ENCODE assay signal across 9 cellular contexts in the genomic region with DNA sequence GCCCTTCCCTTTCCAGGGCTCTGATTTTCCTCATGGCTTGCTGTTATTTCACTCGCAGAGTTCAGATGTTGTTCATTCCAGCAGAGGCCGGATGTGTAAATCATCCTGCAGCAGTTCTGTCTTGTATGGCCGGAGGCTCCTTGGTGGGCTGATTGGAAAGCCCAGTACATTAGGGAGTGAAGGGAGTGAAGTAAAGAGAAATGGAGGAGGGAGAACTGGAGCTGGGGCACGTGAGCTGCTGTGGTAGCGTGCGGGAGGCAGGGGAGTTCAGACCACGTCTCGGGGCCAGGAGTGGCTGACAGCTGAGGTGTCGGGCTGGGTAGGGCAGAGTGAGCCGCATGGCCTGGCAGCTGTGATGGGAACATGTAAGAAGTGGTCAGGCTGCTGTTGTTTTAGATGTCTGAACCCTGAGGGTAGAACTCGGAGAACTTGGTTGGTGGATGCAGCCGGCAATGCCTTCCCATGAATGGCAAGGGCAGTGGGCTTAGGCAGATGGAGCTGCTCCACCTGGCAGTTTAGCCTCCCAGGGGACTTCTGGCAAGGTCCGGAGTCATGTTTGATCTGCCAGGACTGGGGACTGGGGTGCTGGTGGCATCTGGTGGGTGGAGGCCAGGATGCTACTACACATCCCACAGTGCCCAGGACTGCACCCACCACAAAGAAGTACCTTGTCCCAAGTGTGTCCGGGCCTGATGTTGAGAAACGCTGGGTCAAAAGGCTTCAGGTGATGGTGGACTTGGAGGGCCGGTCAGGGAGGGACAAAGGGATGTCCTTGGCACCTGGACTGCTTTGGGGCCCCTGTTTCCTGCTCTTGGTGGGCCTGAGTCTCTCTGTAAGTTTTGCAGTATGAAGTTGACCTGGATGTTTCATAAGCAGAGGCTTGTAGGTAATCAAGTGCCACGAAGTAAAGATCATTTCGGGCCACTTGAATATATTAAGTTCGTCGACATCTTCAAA. TPM values are rescaled to one million over a fixed set of nuclear protein-coding genes. Genes with fewer than 3 reads are reported as not detected.
DNase-seq lines count a peak whose midpoint lies in the region; ATAC-seq and TF ChIP-seq lines count a peak whose summit lies in the region.
"Had no signal": no experiment of that assay in that cellular context is flagged by ENCODE, and none has a peak within 500 bp of the region (broad histone marks: within the 10 kb centered on the region; RNA-seq: fewer than 3 reads in every experiment).

No MANE protein-coding gene starts in this region.

- DNase-seq in heart left ventricle (no peak), cardiac septum (ENCODE audit: low spot score) (no peak), dorsolateral prefrontal cortex (no peak), uterus (peak; percentile 58 to 70), CD1c-positive myeloid dendritic cell (ENCODE audit: extremely low spot score) (no peak), mucosa of gallbladder (ENCODE audit: low spot score) (no peak)
- DNase-seq in stimulated activated CD4-positive, alpha-beta T cell treated with anti-CD3 and anti-CD28 coated beads, Interleukin-15, amount 100 ng/mL, for 24 hours = no peak
- DNase-seq: NCI-H748 treated with DMSO at 0.1 percent for 48 hours had no signal

- H3K4me1 ChIP-seq in heart left ventricle (peaks cover 31 to 98% (median 83%) of the 10 kb centered on the region in 12 donors), mucosa of rectum (ENCODE audit: control insufficient read depth in 2 of 2, insufficient read depth in 2 of 2, low read length in 2 of 2) (peaks cover 26 to 33% of the 10 kb centered on the region in 2 donors), uterus (peaks cover 6 to 32% of the 10 kb centered on the region in 2 donors)

- no peaks in the 10 kb centered on the region for H3K27me3 ChIP-seq in heart left ventricle
- H3K27me3 ChIP-seq in dorsolateral prefrontal cortex = no peaks in the 10 kb centered on the region
- H3K27me3 ChIP-seq in mucosa of rectum (ENCODE audit: control insufficient read depth in 2 of 2, insufficient read depth in 2 of 2, low read length in 2 of 2) = no peaks in the 10 kb centered on the region
- no peaks in the 10 kb centered on the region for H3K27me3 ChIP-seq in uterus

- peak overlapping the region; percentile 48 to 89 (median 76) for H3K27ac ChIP-seq in heart left ventricle
- H3K27ac ChIP-seq in dorsolateral prefrontal cortex = peak overlapping the region in 45 of 59 donors; percentile 0 to 76 (median 39)
- peak overlapping the region; percentile 39 to 61 for H3K27ac ChIP-seq in mucosa of rectum (ENCODE audit: low read depth in 2 of 2, low read length in 2 of 2)
- peak overlapping the region; percentile 83 to 88 for H3K27ac ChIP-seq in uterus

- WGBS in heart left ventricle, 4 donors = 67 to 73% (median 69%) methylated on average over 20 of the region's 20 CpGs

- TF ChIP-seq CTCF in heart left ventricle (IDR thresholded peaks at IDR 0.05) (no peak), dorsolateral prefrontal cortex (IDR thresholded peaks at IDR 0.05 in 54 of 56, conservative IDR thresholded peaks at IDR 0.05 in 2 of 56; ENCODE audit: low read depth in 1 of 56, partially characterized antibody in 56 of 56) (no peak), uterus (IDR thresholded peaks at IDR 0.05) (no peak)

- TF ChIP-seq POLR2A in heart left ventricle (IDR thresholded peaks at IDR 0.05) (no peak), uterus (IDR thresholded peaks at IDR 0.05) (no peak)

- peak in 3 of 4 donors; percentile 8 to 34 (median 23) for ATAC-seq in heart left ventricle

- intact Hi-C loops in heart left ventricle (cut with DNase I) (no loop called here), cardiac septum (cut with DNase I) (loop anchor here (2.0 kb wide), 1 partner anchor 23 kb away; no protein-coding TSS in a partner anchor), dorsolateral prefrontal cortex (cut with DNase I) (no loop called here), uterus (cut with DNase I; ENCODE audit: low total_unique reads) (no loop called here)

- H3K36me3 ChIP-seq in heart left ventricle = no peaks in the 10 kb centered on the region
- no peaks in the 10 kb centered on the region for H3K36me3 ChIP-seq in mucosa of rectum (ENCODE audit: control insufficient read depth in 2 of 2, insufficient read depth in 2 of 2, low read length in 2 of 2)
- no peaks in the 10 kb centered on the region for H3K36me3 ChIP-seq in uterus

- peak overlapping the region in 1 of 2 donors; percentile 7 for H3K9ac ChIP-seq in mucosa of rectum (ENCODE audit: low read depth in 1 of 2, low read length in 2 of 2)

- H3K4me3 ChIP-seq in heart left ventricle = no peak overlapping the region
- no peak overlapping the region for H3K4me3 ChIP-seq in dorsolateral prefrontal cortex
- H3K4me3 ChIP-seq in mucosa of rectum (ENCODE audit: low read length in 2 of 2) = no peak overlapping the region
- no peak overlapping the region for H3K4me3 ChIP-seq in uterus

- H3K9me3 ChIP-seq in heart left ventricle (no peaks in the 10 kb centered on the region), mucosa of rectum (ENCODE audit: control insufficient read depth in 2 of 2, low read length in 2 of 2) (no peaks in the 10 kb centered on the region), uterus (no peaks in the 10 kb centered on the region)

RNA-seq across cellular contexts. Expression of gene ASAP2, which starts 29.1 kb away (rescaled TPM):
- total RNA-seq in heart left ventricle (10 to 100 TPM in 7 of 9 donors, 1 to 10 TPM in 2; 7.4 to 17.0 (median 12.9) TPM), cardiac septum (11.8 TPM), dorsolateral prefrontal cortex (10 to 100 TPM; 30.8 to 63.8 (median 48.4) TPM), uterus (10 to 100 TPM; 24.3 to 55.5 (median 31.3) TPM), mucosa of gallbladder (44.3 TPM)
- polyA plus RNA-seq in heart left ventricle = 1 to 10 TPM; 6.7 to 8.0 TPM

Comparison
In these comparisons a context has a peak if more than half of its experiments do, and no peak if none do; other contexts are left out.
1. DNase-seq: peak in uterus (2 of 2); none in heart left ventricle (0 of 5), cardiac septum (single experiment), dorsolateral prefrontal cortex (0 of 10), CD1c-positive myeloid dendritic cell (single experiment), stimulated activated CD4-positive, alpha-beta T cell treated with anti-CD3 and anti-CD28 coated beads, Interleukin-15, amount 100 ng/mL, for 24 hours (single experiment) and mucosa of gallbladder (single experiment).
2. Peak in every context shown above with its lines, with median percentiles within 50 percentile points of each other: H3K27ac ChIP-seq.